In genomic region chr16:67226804-67227566, GRCh38 we compare ENCODE assay signal across 1 cellular context.
A peak's percentile ranks its signal among the peaks of the same experiment; 100 is the strongest.
TF ChIP-seq lines count a peak whose summit lies in the region.

Gene TMEM208 (plus strand): TSS chr16:67227130. CDS start chr16:67227219, 89 bp downstream.

TF ChIP-seq in HEK293, 187 proteins besides CTCF, POLR2A, EP300 and RAD21 (continued from another document):
- TF ChIP-seq TSHZ1 (tag by site-specific recombination; IDR thresholded peaks at IDR 0.05; ENCODE audit: borderline replicate concordance) (no peak), ZFP37 (tag by site-specific recombination; IDR thresholded peaks at IDR 0.05) (no peak), ZNF37A (tag by site-specific recombination; IDR thresholded peaks at IDR 0.05) (no peak), ZFP3 (tag by site-specific recombination; IDR thresholded peaks at IDR 0.05; ENCODE audit: low read depth) (no peak), ZBTB1 (tag by site-specific recombination; IDR thresholded peaks at IDR 0.05) (no peak), ZNF521 (tag by site-specific recombination; IDR thresholded peaks at IDR 0.05) (no peak), ZXDB (tag by site-specific recombination; IDR thresholded peaks at IDR 0.05) (peak; percentile 99), SP3 (tag by site-specific recombination; IDR thresholded peaks at IDR 0.05) (peak; percentile 99), ZNF19 (tag by site-specific recombination; IDR thresholded peaks at IDR 0.05; ENCODE audit: low read depth) (no peak), ZNF580 (tag by site-specific recombination; IDR thresholded peaks at IDR 0.05) (0 out of 2 replicates have a peak, but pooled peaks have one; percentile 66), ZNF768 (tag by site-specific recombination; IDR thresholded peaks at IDR 0.05) (no peak), ZBTB44 (tag by site-specific recombination; IDR thresholded peaks at IDR 0.05) (peak; percentile 100), ZNF169 (tag by site-specific recombination; IDR thresholded peaks at IDR 0.05) (no peak), EGR2 (tag by site-specific recombination; IDR thresholded peaks at IDR 0.05; ENCODE audit: low read depth) (peak; percentile 90), ZNF280C (tag by site-specific recombination; IDR thresholded peaks at IDR 0.05) (no peak), ZNF660 (tag by site-specific recombination; IDR thresholded peaks at IDR 0.05) (peak; percentile 54), ZNF544 (tag by site-specific recombination; IDR thresholded peaks at IDR 0.05) (no peak), OSR2 (tag by site-specific recombination; IDR thresholded peaks at IDR 0.05) (no peak), ZNF146 (tag by site-specific recombination; IDR thresholded peaks at IDR 0.05) (no peak), ZNF776 (tag by site-specific recombination; IDR thresholded peaks at IDR 0.05; ENCODE audit: borderline replicate concordance) (peak; percentile 100), ZNF449 (tag by site-specific recombination; IDR thresholded peaks at IDR 0.05) (no peak), ZNF692 (tag by site-specific recombination; IDR thresholded peaks at IDR 0.05) (peak; percentile 57), ZNF175 (tag by site-specific recombination; IDR thresholded peaks at IDR 0.05) (no peak), YY2 (tag by site-specific recombination; IDR thresholded peaks at IDR 0.05) (peak; percentile 96), ZNF433 (tag by site-specific recombination; IDR thresholded peaks at IDR 0.05; ENCODE audit: low read depth) (no peak), ZBTB49 (tag by site-specific recombination; IDR thresholded peaks at IDR 0.05; ENCODE audit: low read depth) (no peak), TCF7L2 (IDR thresholded peaks at IDR 0.05; ENCODE audit: borderline replicate concordance, low read depth, low read length) (no peak), WT1 (tag by site-specific recombination; IDR thresholded peaks at IDR 0.05) (no peak), ZNF423 (tag by site-specific recombination; IDR thresholded peaks at IDR 0.05) (no peak), SETDB1 (IDR thresholded peaks at IDR 0.05; ENCODE audit: insufficient read length, low read length) (no peak), ZBTB26 (tag by site-specific recombination; optimal IDR thresholded peaks at IDR 0.05) (peak; percentile 11), ZNF311 (tag by site-specific recombination; IDR thresholded peaks at IDR 0.05; ENCODE audit: borderline replicate concordance) (no peak), ZNF2 (tag by site-specific recombination; IDR thresholded peaks at IDR 0.05) (peak; percentile 28; the same call in 1 of the 2 replicates), ZFP41 (tag by site-specific recombination; IDR thresholded peaks at IDR 0.05; ENCODE audit: borderline replicate concordance) (no peak), ATF2 (tag by site-specific recombination; IDR thresholded peaks at IDR 0.05; ENCODE audit: low read depth) (no peak), HOXA7 (CRISPR knock-in tag; IDR thresholded peaks at IDR 0.05; ENCODE audit: borderline replicate concordance) (no peak), ZNF394 (tag by site-specific recombination; IDR thresholded peaks at IDR 0.05; ENCODE audit: borderline replicate concordance) (no peak), ZNF48 (tag by site-specific recombination; IDR thresholded peaks at IDR 0.05) (no peak), SP7 (tag by site-specific recombination; IDR thresholded peaks at IDR 0.05) (peak; percentile 72), ZNF677 (tag by site-specific recombination; IDR thresholded peaks at IDR 0.05) (no peak), TRIM28 (IDR thresholded peaks at IDR 0.05; ENCODE audit: borderline replicate concordance, low read length) (peak; percentile 91; the same call in 1 of the 2 replicates), ZNF488 (tag by site-specific recombination; IDR thresholded peaks at IDR 0.05) (no peak), ZSCAN16 (tag by site-specific recombination; IDR thresholded peaks at IDR 0.05) (no peak), ZNF335 (tag by site-specific recombination; conservative IDR thresholded peaks at IDR 0.05) (peak; percentile 91), ZNF501 (tag by site-specific recombination; IDR thresholded peaks at IDR 0.05) (no peak), ZNF658 (tag by site-specific recombination; IDR thresholded peaks at IDR 0.05) (no peak), ZNF548 (tag by site-specific recombination; IDR thresholded peaks at IDR 0.05) (no peak), ZNF558 (tag by site-specific recombination; IDR thresholded peaks at IDR 0.05) (no peak; the same call in 1 of the 2 replicates), ZNF248 (tag by site-specific recombination; IDR thresholded peaks at IDR 0.05) (no peak), ZNF138 (tag by site-specific recombination; IDR thresholded peaks at IDR 0.05; ENCODE audit: borderline replicate concordance) (no peak), ZNF610 (tag by site-specific recombination; IDR thresholded peaks at IDR 0.05; ENCODE audit: borderline replicate concordance) (peak; percentile 25; the same call in 1 of the 2 replicates), ZNF626 (tag by site-specific recombination; IDR thresholded peaks at IDR 0.05) (no peak), ZNF596 (tag by site-specific recombination; IDR thresholded peaks at IDR 0.05) (no peak)
